Comparison of ENCODE assay signal across 7 cellular contexts in genomic region chr14:51653096-51653814, GRCh38. TPM values are rescaled to one million over a fixed set of nuclear protein-coding genes. Genes with fewer than 3 reads are reported as not detected.
DNase-seq lines count a peak whose midpoint lies in the region; TF ChIP-seq lines count a peak whose summit lies in the region.

No MANE protein-coding gene starts in this region.

- TF ChIP-seq CTCF in GM10248 (IDR thresholded peaks at IDR 0.05; ENCODE audit: control extremely low read depth, extremely low read depth, low read depth, missing control alignments) (peak; percentile 12), brain (conservative IDR thresholded peaks at IDR 0.05) (peak in 1 of 2 experiments; percentile 43), testis (IDR thresholded peaks at IDR 0.05) (peak; percentile 42 to 69 (median 69))

- H3K9me3 Mint-ChIP-seq in brain, result peaks cover 0 to 4% (median 0%) of the 10 kb centered on the region in 5 experiments

- peaks cover 8% of the 10 kb centered on the region for H3K27me3 Mint-ChIP-seq in brain

- no peaks in the 10 kb centered on the region for H3K27me3 ChIP-seq in testis

- POLR2A ChIA-PET in GM10248 (lab: Yijun Ruan, JAX), result interaction anchor here (0.6 kb wide), 1 partner anchor 485 kb away, joined by 9 read pairs; no protein-coding TSS in a partner anchor

- no peak for DNase-seq in GM10248 (ENCODE audit: extremely low spot score)
- peak; percentile 42 for DNase-seq in NCI-H1694 treated with DMSO at 0.1 percent for 48 hours (lab: John Stamatoyannopoulos, UW)
- DNase-seq in left kidney (ENCODE audit: low read depth, low spot score), result peak; percentile 74
- DNase-seq in testis, result no peak
- no peak for DNase-seq in NCI-H1048 (lab: John Stamatoyannopoulos, UW)
- no peak for DNase-seq in stimulated activated CD4-positive, alpha-beta T cell treated with anti-CD3 and anti-CD28 coated beads, Interleukin-4, amount 100 ng/mL, for 1 hour

- CTCF ChIA-PET in GM10248 (lab: Yijun Ruan, JAX), result interaction anchor here (0.6 to 1.8 kb wide), 14 partner anchors 9 to 496 kb away, joined by 3 to 7 read pairs (median 4); no protein-coding TSS in a partner anchor

- WGBS in testis, 2 donors, result 5 to 9% methylated on average over 6 of the region's 6 CpGs

- H3K27ac ChIP-seq in testis, result peak overlapping the region; percentile 93 to 96

- H3K4me3 ChIP-seq in testis, result peak overlapping the region; percentile 72 to 92

- H3K36me3 ChIP-seq in testis (ENCODE audit: low read depth, missing control alignments), result no peaks in the 10 kb centered on the region

- TF ChIP-seq POLR2A in testis (IDR thresholded peaks at IDR 0.05), result no peak

- H3K36me3 Mint-ChIP-seq in brain, result no peaks in the 10 kb centered on the region

- H3K4me1 Mint-ChIP-seq in brain, result peaks cover 64% of the 10 kb centered on the region

- peak overlapping the region; percentile 92 to 95 (median 94) for H3K4me3 Mint-ChIP-seq in brain

- no peaks in the 10 kb centered on the region for H3K9me3 ChIP-seq in testis

- intact Hi-C loops in testis (cut with DNase I; ENCODE audit: low total_unique reads), result loop anchor here (10.0 kb wide), 1 partner anchor 122 kb away; no protein-coding TSS in a partner anchor

- peaks cover 9% of the 10 kb centered on the region for H3K4me1 ChIP-seq in testis

- peak overlapping the region; percentile 77 to 97 (median 85) for H3K27ac Mint-ChIP-seq in brain

RNA-seq across cellular contexts. Expression of gene FRMD6, which starts 1.5 kb away (rescaled TPM):
- polyA plus RNA-seq in brain (ENCODE audit: insufficient read depth, low read depth, low replicate concordance) (3.6 TPM), testis (ENCODE audit: insufficient read depth, low read depth, low replicate concordance) (67.0 TPM)
- total RNA-seq in testis, result 10 to 100 TPM; 59.2 to 71.3 TPM

Comparison
In these comparisons a context has a peak if more than half of its experiments do, and no peak if none do; other contexts are left out.
1. DNase-seq: peak in NCI-H1694 treated with DMSO at 0.1 percent for 48 hours (single experiment) and left kidney (single experiment); none in GM10248 (single experiment), testis (single experiment), NCI-H1048 (single experiment) and stimulated activated CD4-positive, alpha-beta T cell treated with anti-CD3 and anti-CD28 coated beads, Interleukin-4, amount 100 ng/mL, for 1 hour (single experiment).
2. RNA of gene FRMD6, which starts 1.5 kb away (polyA plus RNA-seq): 67.0 TPM in testis (single experiment); 3.6 TPM in brain (single experiment); every median in the first group is over 10 times any median in the second.